25 cellular contexts compared by ENCODE assay signal in the genomic region with DNA sequence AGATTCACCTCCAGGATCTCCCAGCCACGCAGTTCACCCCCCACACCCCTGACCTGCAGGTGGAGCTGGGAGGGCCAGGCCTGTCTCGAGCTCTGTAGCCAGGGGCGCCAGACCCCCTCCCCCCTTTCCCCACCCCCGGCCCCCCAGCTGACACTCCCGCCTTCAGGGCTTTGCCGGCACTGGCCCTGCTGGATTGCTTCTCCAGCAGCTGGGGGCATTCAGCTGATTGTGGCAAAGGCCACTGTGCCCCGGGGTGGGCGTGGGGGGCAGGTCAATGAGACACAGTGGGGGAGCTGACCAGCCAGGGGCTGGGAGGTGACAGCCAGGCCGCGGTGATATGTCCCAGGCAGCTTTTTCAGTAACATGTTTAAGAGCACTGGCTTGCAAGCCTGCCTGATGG. TPM values are rescaled to one million over a fixed set of nuclear protein-coding genes. Genes with fewer than 3 reads are reported as not detected.
"Had no signal": no experiment of that assay in that cellular context is flagged by ENCODE, and none has a peak within 500 bp of the region (broad histone marks: within the 10 kb centered on the region; RNA-seq: fewer than 3 reads in every experiment).

No MANE protein-coding gene starts in this region.

- H3K27ac Mint-ChIP-seq: activated CD4-positive, alpha-beta memory T cell treated with anti-CD3 and anti-CD28 coated beads, Interleukin-2, amount 10 ng/mL, durations not matched to agents 7 days and 5 days; activated CD4-positive, alpha-beta T cell treated with anti-CD3 and anti-CD28 coated beads for 36 hours; activated naive CD4-positive, alpha-beta T cell treated with anti-CD3 and anti-CD28 coated beads, Interleukin-2, amount 50 U/mL, for 24 hours; activated T-cell treated with anti-CD3 and anti-CD28 coated beads, Interleukin-2, amount 50 U/mL, for 72 hours; activated T-helper 2 cell treated with anti-CD3 and anti-CD28 coated beads, Interferon-gamma antibody, Interleukin-2, Interleukin-4, amounts not matched to agents 10 μg/mL and 5 μg/mL and 100 μg/mL, durations not matched to agents 14 hours and 24 hours and 36 hours had no signal

- H3K27ac ChIP-seq: breast epithelium, WERI-Rb-1 had no signal

- H3K27me3 ChIP-seq: breast epithelium had no signal

- H3K4me3 Mint-ChIP-seq: activated CD4-positive, alpha-beta memory T cell treated with anti-CD3 and anti-CD28 coated beads, Interleukin-2, amount 10 ng/mL, durations not matched to agents 7 days and 5 days; activated CD4-positive, alpha-beta T cell treated with anti-CD3 and anti-CD28 coated beads for 36 hours; activated T-cell treated with anti-CD3 and anti-CD28 coated beads, Interleukin-2, amount 50 U/mL, for 72 hours had no signal

- H3K9me3 Mint-ChIP-seq: activated CD4-positive, alpha-beta memory T cell treated with anti-CD3 and anti-CD28 coated beads, Interleukin-2, amount 10 ng/mL, durations not matched to agents 7 days and 5 days; activated naive CD4-positive, alpha-beta T cell treated with anti-CD3 and anti-CD28 coated beads, Interleukin-2, amount 50 U/mL, for 24 hours; activated T-cell treated with anti-CD3 and anti-CD28 coated beads, Interleukin-2, amount 50 U/mL, for 72 hours; activated T-helper 2 cell treated with anti-CD3 and anti-CD28 coated beads, Interferon-gamma antibody, Interleukin-2, Interleukin-4, amounts not matched to agents 10 μg/mL and 5 μg/mL and 100 μg/mL, durations not matched to agents 14 hours and 24 hours and 36 hours had no signal

- H3K9me3 ChIP-seq: breast epithelium had no signal

- H3K4me1 ChIP-seq: breast epithelium had no signal

- H3K4me3 ChIP-seq: breast epithelium, K562 had no signal

- H3K27me3 Mint-ChIP-seq: activated naive CD4-positive, alpha-beta T cell treated with anti-CD3 and anti-CD28 coated beads, Interleukin-2, amount 50 U/mL, for 24 hours had no signal

- H3K36me3 ChIP-seq: breast epithelium, WERI-Rb-1 had no signal

- DNase-seq: activated CD4-positive, alpha-beta memory T cell treated with anti-CD3 and anti-CD28 coated beads, Interleukin-2, amount 10 ng/mL, durations not matched to agents 7 days and 5 days; activated CD4-positive, alpha-beta T cell treated with anti-CD3 and anti-CD28 coated beads for 36 hours; activated CD4-positive, alpha-beta T cell treated with anti-CD3 and anti-CD28 coated beads, Interleukin-2, amount 50 U/mL, for 1 hour; activated CD8-positive, alpha-beta memory T cell treated with anti-CD3 and anti-CD28 coated beads, Interleukin-2, amount 50 U/mL, for 4 hours; activated gamma-delta T cell treated with Interleukin-2 at 50 U/mL for 16 hours; activated T-cell treated with anti-CD3 and anti-CD28 coated beads, Interleukin-2, amount 50 U/mL, for 72 hours; caudate nucleus; Karpas-422; MM.1S; NCI-H1105; NCI-H1436; NCI-H1694 treated with DMSO at 0.1 percent for 48 hours; NCI-H2081; NCI-H446; NCI-H524; PC-3; SIG-M5; T-helper 1 cell; WERI-Rb-1 had no signal

- ATAC-seq: activated CD4-positive, alpha-beta T cell treated with anti-CD3 and anti-CD28 coated beads for 36 hours; activated T-cell treated with anti-CD3 and anti-CD28 coated beads, Interleukin-2, amount 50 U/mL, for 72 hours; K562; PC-3 had no signal

RNA-seq across cellular contexts. Expression of a gene that starts 22.2 kb away (rescaled TPM):
- total RNA-seq: K562, PC-3 had no signal

RNA-seq across cellular contexts. Expression of a gene that starts 37.1 kb away (rescaled TPM):
- total RNA-seq: activated CD4-positive, alpha-beta memory T cell treated with anti-CD3 and anti-CD28 coated beads, Interleukin-2, amount 10 ng/mL, durations not matched to agents 7 days and 5 days; activated CD4-positive, alpha-beta T cell treated with anti-CD3 and anti-CD28 coated beads for 36 hours; activated CD8-positive, alpha-beta memory T cell treated with anti-CD3 and anti-CD28 coated beads for 36 hours; activated T-cell treated with anti-CD3 and anti-CD28 coated beads, Interleukin-2, amount 50 U/mL, for 72 hours; activated T-helper 2 cell treated with anti-CD3 and anti-CD28 coated beads, Interferon-gamma antibody, Interleukin-2, Interleukin-4, amounts not matched to agents 10 μg/mL and 5 μg/mL and 100 μg/mL, durations not matched to agents 14 hours and 24 hours and 36 hours; PC-3; T-helper 2 cell treated with Interferon-gamma antibody and Interleukin-4, amounts not matched to agents 100 ng/mL and 5 ng/mL, for 36 hours had no signal
